ENCODE assay signal across 1 cellular context in genomic region chrX:133437356-133437755, GRCh38.
TF ChIP-seq lines count a peak whose summit lies in the region.

No MANE protein-coding gene starts in this region.

TF ChIP-seq in GM23338, 12 proteins besides CTCF, POLR2A, EP300 and RAD21 (continued from another document):
- no peak for TF ChIP-seq ZNF462 (CRISPR knock-in tag; IDR thresholded peaks at IDR 0.05)
- TF ChIP-seq EZH2phosphoT487 (IDR thresholded peaks at IDR 0.05; ENCODE audit: unreplicated experiment), result no peak
- TF ChIP-seq ZNF114 (CRISPR knock-in tag; IDR thresholded peaks at IDR 0.05), result no peak
- no peak for TF ChIP-seq CREB1 (CRISPR knock-in tag; IDR thresholded peaks at IDR 0.05; ENCODE audit: low read depth)
